Comparison of ENCODE assay signal across 8 cellular contexts in the genomic region with DNA sequence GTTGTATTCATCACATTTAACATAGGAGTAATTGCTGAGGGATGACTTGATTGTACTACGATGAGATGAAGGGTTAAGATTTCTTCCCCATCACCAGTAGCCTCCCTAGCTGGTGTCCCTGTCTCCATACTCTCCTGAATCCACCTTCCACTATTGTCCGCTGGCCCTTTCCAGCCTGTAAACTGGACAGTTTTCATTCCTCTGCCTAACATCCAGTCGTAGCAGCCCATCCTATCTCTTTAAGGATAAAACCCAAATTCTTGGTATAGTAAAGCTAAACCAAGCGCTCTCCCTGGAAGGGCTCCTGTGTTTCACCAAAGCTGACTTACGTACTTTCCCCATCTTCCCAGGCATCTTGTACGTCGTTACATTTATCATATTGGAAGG. TPM values are rescaled to one million over a fixed set of nuclear protein-coding genes. Genes with fewer than 3 reads are reported as not detected.
A peak's percentile ranks its signal among the peaks of the same experiment; 100 is the strongest.
DNase-seq lines count a peak whose midpoint lies in the region; ATAC-seq, FAIRE-seq and TF ChIP-seq lines count a peak whose summit lies in the region.

No MANE protein-coding gene starts in this region.

- intact Hi-C loops in dendritic cell treated with granulocyte-macrophage colony-stimulating factor and Interleukin-4, amounts not matched to agents 40 ng/mL and 50 ng/mL, for 4 days (cut with micrococcal nuclease), result loop anchor here (10.0 kb wide), 1 partner anchor 181 kb away; the partner anchor contains the start of gene DESI2

- peaks cover 30% of the 10 kb centered on the region for H3K36me3 ChIP-seq in mesodermal cell (ENCODE audit: control insufficient read depth, insufficient read depth, low read length)
- no peaks in the 10 kb centered on the region for H3K36me3 ChIP-seq in urinary bladder (ENCODE audit: insufficient read depth)

- ATAC-seq in GM18868 (IDR thresholded peaks at IDR 0.05; ENCODE audit: unreplicated experiment), result no peak

- no peaks in the 10 kb centered on the region for H3K9me3 Mint-ChIP-seq in dendritic cell treated with granulocyte-macrophage colony-stimulating factor and Interleukin-4, amounts not matched to agents 40 ng/mL and 50 ng/mL, for 4 days

- peak overlapping the region; percentile 74 for H3K4me3 ChIP-seq in mesodermal cell (ENCODE audit: extremely low read depth, insufficient read depth, low read length, poor library complexity, severe bottlenecking)
- H3K4me3 ChIP-seq in urinary bladder (ENCODE audit: low read depth, low read length), result peak overlapping the region; percentile 47

- peak overlapping the region; percentile 95 for H3K27ac ChIP-seq in C4-2B
- peak overlapping the region; percentile 100 for H3K27ac ChIP-seq in mesodermal cell (ENCODE audit: low read depth, low read length, severe bottlenecking)
- H3K27ac ChIP-seq in urinary bladder (ENCODE audit: low read depth), result peak overlapping the region; percentile 97

- peaks cover 62% of the 10 kb centered on the region for H3K36me3 Mint-ChIP-seq in dendritic cell treated with granulocyte-macrophage colony-stimulating factor and Interleukin-4, amounts not matched to agents 40 ng/mL and 50 ng/mL, for 4 days (ENCODE audit: low read depth)

- H3K27me3 Mint-ChIP-seq in dendritic cell treated with granulocyte-macrophage colony-stimulating factor and Interleukin-4, amounts not matched to agents 40 ng/mL and 50 ng/mL, for 4 days, result no peaks in the 10 kb centered on the region

- TF ChIP-seq CTCF in C4-2B (conservative IDR thresholded peaks at IDR 0.05), result no peak

- H3K4me1 Mint-ChIP-seq in dendritic cell treated with granulocyte-macrophage colony-stimulating factor and Interleukin-4, amounts not matched to agents 40 ng/mL and 50 ng/mL, for 4 days (ENCODE audit: low read depth), result peaks cover 38% of the 10 kb centered on the region

- no peak for DNase-seq in GM19239 (ENCODE audit: insufficient read length, low spot score)
- peak; percentile 38 for DNase-seq in RCC 7860 (ENCODE audit: low spot score)
- no peak for DNase-seq in NK-92 treated with Interleukin-12 subunit alpha and Interleukin-12 subunit beta, amount 100 ng/mL, for 24 hours (lab: John Stamatoyannopoulos, UW)

- FAIRE-seq in GM19239 (lab: Jason Lieb, UNC) (peak; percentile 63), RCC 7860 (lab: Jason Lieb, UNC) (no peak)

- H3K27ac Mint-ChIP-seq in dendritic cell treated with granulocyte-macrophage colony-stimulating factor and Interleukin-4, amounts not matched to agents 40 ng/mL and 50 ng/mL, for 4 days, result peak overlapping the region; percentile 99

- 0% methylated on average over 1 to 2 of the region's 7 CpGs for WGBS in mesodermal cell (ENCODE audit: insufficient coverage in 2 of 2), 2 experiments
- under 1% methylated on average over 7 of the region's 7 CpGs for WGBS in urinary bladder

- peak overlapping the region; percentile 95 for H3K4me3 Mint-ChIP-seq in dendritic cell treated with granulocyte-macrophage colony-stimulating factor and Interleukin-4, amounts not matched to agents 40 ng/mL and 50 ng/mL, for 4 days

- peaks cover 8% of the 10 kb centered on the region for H3K4me1 ChIP-seq in mesodermal cell (ENCODE audit: control insufficient read depth, insufficient read depth, low read length, poor library complexity, severe bottlenecking)
- H3K4me1 ChIP-seq in urinary bladder (ENCODE audit: insufficient read depth), result peaks cover 1% of the 10 kb centered on the region

- H3K9me3 ChIP-seq in mesodermal cell (ENCODE audit: control insufficient read depth, low read length), result no peaks in the 10 kb centered on the region

RNA-seq across cellular contexts. Expression of gene COX20, which starts 0.7 kb away (rescaled TPM):
- polyA plus RNA-seq in mesodermal cell (2013, experiment 1 of 2), result 11.3 TPM
- 18.2 TPM for polyA plus RNA-seq in mesodermal cell (2013, experiment 2 of 2)
- 48.0 TPM for total RNA-seq in urinary bladder
- polyA plus RNA-seq in urinary bladder, result 62.6 TPM

RNA-seq across cellular contexts. Expression of gene HNRNPU, which starts 28.2 kb away (rescaled TPM):
- 230 TPM for polyA plus RNA-seq in mesodermal cell (2013, experiment 1 of 2)
- polyA plus RNA-seq in mesodermal cell (2013, experiment 2 of 2), result 271 TPM
- 440 TPM for total RNA-seq in urinary bladder
- polyA plus RNA-seq in urinary bladder, result 200 TPM
